10 cellular contexts compared by ENCODE assay signal in genomic region chr22:29994027-29994715, GRCh38.
DNase-seq lines count a peak whose midpoint lies in the region; ATAC-seq, FAIRE-seq and TF ChIP-seq lines count a peak whose summit lies in the region.
"Had no signal": no experiment of that assay in that cellular context is flagged by ENCODE, and none has a peak within 500 bp of the region (broad histone marks: within the 10 kb centered on the region; RNA-seq: fewer than 3 reads in every experiment).

No MANE protein-coding gene starts in this region.

- H3K4me3 Mint-ChIP-seq in natural killer cell treated with Interleukin-12 subunit alpha and Interleukin-12 subunit beta and Interleukin-15 and Interleukin-18, amount 100 ng/mL, for 72 hours = no peak overlapping the region
- H3K4me3 Mint-ChIP-seq: brain had no signal

- no peak overlapping the region for H3K4me3 ChIP-seq in LNCaP clone FGC (ENCODE audit: low read depth, low read length)
- no peak overlapping the region for H3K4me3 ChIP-seq in bronchial epithelial cell (ENCODE audit: low read depth, low read length)
- no peak overlapping the region for H3K4me3 ChIP-seq in prostate gland

- H3K9me3 Mint-ChIP-seq in natural killer cell treated with Interleukin-12 subunit alpha and Interleukin-12 subunit beta and Interleukin-15 and Interleukin-18, amount 100 ng/mL, for 72 hours = no peaks in the 10 kb centered on the region
- H3K9me3 Mint-ChIP-seq: brain had no signal

- H3K4me1 ChIP-seq in prostate gland (replicated peaks) = peaks cover 8% of the 10 kb centered on the region

- WGBS in prostate gland = 56% methylated on average over 3 of the region's 3 CpGs

- peak; percentile 61 to 77 for ATAC-seq in natural killer cell treated with Interleukin-12 subunit alpha and Interleukin-12 subunit beta and Interleukin-15 and Interleukin-18, amount 100 ng/mL, for 72 hours

- TF ChIP-seq POLR2A in prostate gland (IDR thresholded peaks at IDR 0.05) = no peak

- no peaks in the 10 kb centered on the region for H3K9me3 ChIP-seq in prostate gland

- H3K4me1 Mint-ChIP-seq in natural killer cell treated with Interleukin-12 subunit alpha and Interleukin-12 subunit beta and Interleukin-15 and Interleukin-18, amount 100 ng/mL, for 72 hours (ENCODE audit: low read depth in 2 of 2) = peaks cover 5 to 9% of the 10 kb centered on the region in 2 donors

- H3K36me3 ChIP-seq in bronchial epithelial cell (ENCODE audit: control insufficient read depth, insufficient read depth, low read length) (no peaks in the 10 kb centered on the region), prostate gland (no peaks in the 10 kb centered on the region)

- H3K27me3 ChIP-seq in bronchial epithelial cell (ENCODE audit: control insufficient read depth, insufficient read depth, low read length) (no peaks in the 10 kb centered on the region), prostate gland (replicated peaks; ENCODE audit: insufficient read depth) (no peaks in the 10 kb centered on the region)

- intact Hi-C loops in prostate gland (cut with DNase I) = no loop called here

- TF ChIP-seq CTCF in LNCaP clone FGC (IDR thresholded peaks at IDR 0.05; ENCODE audit: control insufficient read depth, extremely low read depth, insufficient read depth) = peak; percentile 33; the same call in 1 of the 2 replicates
- TF ChIP-seq CTCF in bronchial epithelial cell (IDR thresholded peaks at IDR 0.05; ENCODE audit: insufficient read depth, low read length, severe bottlenecking) = peak; percentile 39
- TF ChIP-seq CTCF in prostate gland (IDR thresholded peaks at IDR 0.05) = peak in 2 of 4 experiments; percentile 7 to 29

- DNase-seq in DMS53 treated with DMSO at 0.1 percent for 48 hours (lab: John Stamatoyannopoulos, UW; ENCODE audit: unreplicated experiment) = peak; percentile 19
- DNase-seq in LNCaP clone FGC (ENCODE audit: low read depth) = no peak
- DNase-seq in bronchial epithelial cell (ENCODE audit: low read depth) = peak; percentile 95
- no peak for DNase-seq in natural killer cell treated with Interleukin-12 subunit alpha and Interleukin-12 subunit beta and Interleukin-15 and Interleukin-18, amount 100 ng/mL, for 72 hours (ENCODE audit: low spot score)
- no peak for DNase-seq in pons (ENCODE audit: low spot score)
- no peak for DNase-seq in NCI-H1048 (lab: John Stamatoyannopoulos, UW)
- DNase-seq in NCI-H774 (lab: John Stamatoyannopoulos, UW) = no peak
- no peak for DNase-seq in prostate gland (ENCODE audit: low spot score)
- DNase-seq: occipital lobe had no signal

- no peaks in the 10 kb centered on the region for H3K27me3 Mint-ChIP-seq in natural killer cell treated with Interleukin-12 subunit alpha and Interleukin-12 subunit beta and Interleukin-15 and Interleukin-18, amount 100 ng/mL, for 72 hours
- H3K27me3 Mint-ChIP-seq: brain had no signal

- H3K27ac Mint-ChIP-seq in natural killer cell treated with Interleukin-12 subunit alpha and Interleukin-12 subunit beta and Interleukin-15 and Interleukin-18, amount 100 ng/mL, for 72 hours = peak overlapping the region; percentile 27 to 87

- H3K36me3 Mint-ChIP-seq in natural killer cell treated with Interleukin-12 subunit alpha and Interleukin-12 subunit beta and Interleukin-15 and Interleukin-18, amount 100 ng/mL, for 72 hours = peaks cover 6% of the 10 kb centered on the region

- FAIRE-seq in bronchial epithelial cell (lab: Jason Lieb, UNC) = no peak

- peak overlapping the region in 1 of 2 donors; percentile 57 for H3K27ac ChIP-seq in prostate gland

Comparison
In these comparisons a context has a peak if more than half of its experiments do, and no peak if none do; other contexts are left out.
1. DNase-seq: peak in DMS53 treated with DMSO at 0.1 percent for 48 hours (single experiment) and bronchial epithelial cell (single experiment); none in LNCaP clone FGC (single experiment), natural killer cell treated with Interleukin-12 subunit alpha and Interleukin-12 subunit beta and Interleukin-15 and Interleukin-18, amount 100 ng/mL, for 72 hours (single experiment), pons (single experiment), NCI-H1048 (single experiment), NCI-H774 (single experiment) and prostate gland (single experiment).